23 cellular contexts compared by ENCODE assay signal in the genomic region with DNA sequence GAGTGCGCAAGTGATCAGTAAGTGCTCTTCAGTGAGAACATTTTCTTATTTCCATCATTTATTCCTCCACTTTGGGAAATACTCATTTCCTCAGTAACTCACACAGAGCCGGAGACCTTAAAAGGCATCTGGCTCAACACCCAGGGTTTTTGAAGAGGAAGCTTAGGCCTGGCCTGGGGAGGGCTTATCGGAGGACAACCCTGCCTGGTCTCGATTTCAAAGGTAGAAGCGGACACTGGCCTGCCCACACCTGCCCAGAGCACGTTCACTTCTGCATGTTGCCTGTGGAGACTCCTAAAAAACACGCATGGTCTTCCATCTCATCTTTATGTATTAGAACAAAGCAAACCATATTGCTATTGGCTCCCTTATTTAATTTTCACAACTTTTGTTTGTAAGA. TPM values are rescaled to one million over a fixed set of nuclear protein-coding genes. Genes with fewer than 3 reads are reported as not detected.
DNase-seq lines count a peak whose midpoint lies in the region; ATAC-seq and TF ChIP-seq lines count a peak whose summit lies in the region.
"Had no signal": no experiment of that assay in that cellular context is flagged by ENCODE, and none has a peak within 500 bp of the region (broad histone marks: within the 10 kb centered on the region; RNA-seq: fewer than 3 reads in every experiment).

No MANE protein-coding gene starts in this region.

- H3K27ac Mint-ChIP-seq in activated CD4-positive, alpha-beta T cell treated with anti-CD3 and anti-CD28 coated beads, Interleukin-2, amount 10 ng/mL, durations not matched to agents 7 days and 5 days: peak overlapping the region; percentile 84
- H3K27ac Mint-ChIP-seq in H9: peak overlapping the region; percentile 29 to 94 (median 73); a peak in 5 of 7 replicates
- H3K27ac Mint-ChIP-seq in brain: peak overlapping the region in 4 of 5 experiments; percentile 20 to 57 (median 55)
- H3K27ac Mint-ChIP-seq: activated naive CD4-positive, alpha-beta T cell treated with anti-CD3 and anti-CD28 coated beads, Interleukin-2, amount 50 U/mL, for 24 hours; B cell had no signal

- no peak overlapping the region for H2BK12ac ChIP-seq in H9 (ENCODE audit: insufficient read length, low read depth, low read length)

- no peak overlapping the region for H3K23ac ChIP-seq in H9 (ENCODE audit: insufficient read length, low read depth, low read length)

- no peak for TF ChIP-seq CTCF in H9 (conservative IDR thresholded peaks at IDR 0.05)
- TF ChIP-seq CTCF in brain (conservative IDR thresholded peaks at IDR 0.05): no peak
- no peak for TF ChIP-seq CTCF in osteoblast (IDR thresholded peaks at IDR 0.05; ENCODE audit: extremely low read depth, low read depth, low read length)

- H4K91ac ChIP-seq in H9 (ENCODE audit: insufficient read length, low read depth, low read length): no peak overlapping the region

- H2BK120ac ChIP-seq in H9 (ENCODE audit: low read depth, low read length, poor library complexity, severe bottlenecking): no peak overlapping the region

- DNase-seq in activated CD4-positive, alpha-beta T cell treated with anti-CD3 and anti-CD28 coated beads, Interleukin-2, amount 10 ng/mL, durations not matched to agents 7 days and 5 days: no peak
- no peak for DNase-seq in activated CD4-positive, alpha-beta T cell treated with anti-CD3 and anti-CD28 coated beads, Interleukin-2, amount 50 U/mL, for 4 hours
- DNase-seq in H9: no peak
- peak; percentile 59 for DNase-seq in osteoblast (ENCODE audit: insufficient read length, low spot score, missing footprints)
- DNase-seq in stimulated activated CD4-positive, alpha-beta T cell treated with anti-CD3 and anti-CD28 coated beads, Interleukin-4, amount 100 ng/mL, for 1 hour: no peak
- DNase-seq: activated T-cell treated with anti-CD3 and anti-CD28 coated beads, Interleukin-2, amount 50 U/mL, for 4 hours; central memory CD4-positive, alpha-beta T cell; DMS153; left ventricle myocardium inferior; NCI-H146; NCI-H2107; nucleus accumbens; stimulated activated CD8-positive, alpha-beta memory T cell treated with anti-CD3 and anti-CD28 coated beads, Interleukin-4, amount 100 ng/mL, for 48 hours; T1000 had no signal

- no peak overlapping the region for H2BK5ac ChIP-seq in H9 (ENCODE audit: insufficient read length, low read length)

- H4K5ac ChIP-seq in H9 (ENCODE audit: insufficient read length, low read depth, low read length): no peak overlapping the region

- no peak overlapping the region for H3K4me3 Mint-ChIP-seq in activated CD4-positive, alpha-beta T cell treated with anti-CD3 and anti-CD28 coated beads, Interleukin-2, amount 10 ng/mL, durations not matched to agents 7 days and 5 days
- H3K4me3 Mint-ChIP-seq in H9 (no peak overlapping the region), brain (no peak overlapping the region)
- H3K4me3 Mint-ChIP-seq: activated naive CD4-positive, alpha-beta T cell treated with anti-CD3 and anti-CD28 coated beads, Interleukin-2, amount 50 U/mL, for 24 hours; activated T-cell treated with anti-CD3 and anti-CD28 coated beads, Interleukin-2, amount 50 U/mL, for 4 hours; B cell had no signal

- H3K36me3 ChIP-seq in osteoblast (ENCODE audit: insufficient read depth, low read length): no peaks in the 10 kb centered on the region
- H3K36me3 ChIP-seq: gastroesophageal sphincter, left ventricle myocardium inferior, stomach, tibial nerve had no signal

- ATAC-seq in HG03565 (IDR thresholded peaks at IDR 0.05; ENCODE audit: unreplicated experiment) (no peak), GM21423 (IDR thresholded peaks at IDR 0.05; ENCODE audit: unreplicated experiment) (no peak)
- ATAC-seq: gastroesophageal sphincter, HepG2 had no signal

- no peak overlapping the region for H2BK20ac ChIP-seq in H9 (ENCODE audit: low read depth, low read length, poor library complexity, severe bottlenecking)

- H3K27ac ChIP-seq in H9 (ENCODE audit: insufficient read length, low read depth, low read length): no peak overlapping the region
- no peak overlapping the region for H3K27ac ChIP-seq in osteoblast (ENCODE audit: low read depth, low read length)
- H3K27ac ChIP-seq: gastroesophageal sphincter, left ventricle myocardium inferior, tibial nerve had no signal

- H3K14ac ChIP-seq in H9 (ENCODE audit: insufficient read depth, low read length): no peak overlapping the region

- no peaks in the 10 kb centered on the region; the same call in 1 of the 2 replicates for H3K4me1 ChIP-seq in H9 (ENCODE audit: insufficient read depth, low read length)
- peaks cover 5% of the 10 kb centered on the region for H3K4me1 ChIP-seq in osteoblast (ENCODE audit: insufficient read depth, low read length)
- H3K4me1 ChIP-seq: gastroesophageal sphincter had no signal

- H3K27me3 Mint-ChIP-seq in activated CD4-positive, alpha-beta T cell treated with anti-CD3 and anti-CD28 coated beads, Interleukin-2, amount 10 ng/mL, durations not matched to agents 7 days and 5 days: no peaks in the 10 kb centered on the region
- no peaks in the 10 kb centered on the region for H3K27me3 Mint-ChIP-seq in H9 (ENCODE audit: low read depth)
- no peaks in the 10 kb centered on the region for H3K27me3 Mint-ChIP-seq in brain
- H3K27me3 Mint-ChIP-seq: activated naive CD4-positive, alpha-beta T cell treated with anti-CD3 and anti-CD28 coated beads, Interleukin-2, amount 50 U/mL, for 24 hours; B cell had no signal

- no peak overlapping the region for H3K4me3 ChIP-seq in osteoblast (ENCODE audit: insufficient read depth, low read length)
- H3K4me3 ChIP-seq: gastroesophageal sphincter, left ventricle myocardium inferior, stomach, tibial nerve had no signal

- H2AK5ac ChIP-seq in H9 (ENCODE audit: insufficient read length, low read length): no peak overlapping the region

- H3K79me1 ChIP-seq in H9 (ENCODE audit: insufficient read depth, low read depth, low read length, poor library complexity, severe bottlenecking): no peaks in the 10 kb centered on the region

- no peak overlapping the region for H3T11ph ChIP-seq in H9 (ENCODE audit: low read length)

- H3K9me3 ChIP-seq in H9 (ENCODE audit: control insufficient read depth, low read depth, low read length) (no peaks in the 10 kb centered on the region), osteoblast (ENCODE audit: low read depth, low read length) (no peaks in the 10 kb centered on the region)
- H3K9me3 ChIP-seq: gastroesophageal sphincter, left ventricle myocardium inferior, stomach, tibial nerve had no signal

- H3K27me3 ChIP-seq in H9 (ENCODE audit: insufficient read depth, low read length): no peaks in the 10 kb centered on the region
- no peaks in the 10 kb centered on the region for H3K27me3 ChIP-seq in osteoblast (ENCODE audit: insufficient read depth, low read length)
- H3K27me3 ChIP-seq: gastroesophageal sphincter, stomach, tibial nerve had no signal

- H3K23me2 ChIP-seq in H9 (ENCODE audit: insufficient read length, low read depth, low read length, poor library complexity, severe bottlenecking): no peaks in the 10 kb centered on the region

- no peak overlapping the region for H3K4ac ChIP-seq in H9 (ENCODE audit: low read depth, low read length)

- H2AFZ ChIP-seq in H9 (ENCODE audit: low read length) (no peak overlapping the region), osteoblast (ENCODE audit: low read length) (no peak overlapping the region)

- no CpG with 5 or more reads among the region's 7 CpGs for WGBS in H9 (ENCODE audit: extremely low coverage, insufficient read length, low lambda C conversion rate)

- H2BK15ac ChIP-seq in H9 (ENCODE audit: low read depth, low read length): no peak overlapping the region

- H4K8ac ChIP-seq in H9 (replicated peaks; ENCODE audit: insufficient read length, low read depth, low read length): no peak overlapping the region

- no peak overlapping the region for H3K9ac ChIP-seq in H9 (ENCODE audit: extremely low read depth, insufficient read length, low read length)

- no peak overlapping the region for H3K18ac ChIP-seq in H9 (ENCODE audit: insufficient read length, low read depth, low read length)

- CTCF ChIA-PET in activated CD4-positive, alpha-beta T cell treated with anti-CD3 and anti-CD28 coated beads, Interleukin-2, amount 10 ng/mL, durations not matched to agents 7 days and 5 days (lab: Charles Lee): interaction anchor here (1.0 to 3.8 kb wide), 5 partner anchors 12 to 122 kb away, joined by 3 to 20 read pairs (median 3); partner anchors contain the start of genes FES and UNC45A

- POLR2A ChIA-PET in activated CD4-positive, alpha-beta T cell treated with anti-CD3 and anti-CD28 coated beads, Interleukin-2, amount 10 ng/mL, durations not matched to agents 7 days and 5 days (lab: Charles Lee): no interaction called here

- H3K79me2 ChIP-seq in H9 (ENCODE audit: insufficient read depth, low read length) (no peaks in the 10 kb centered on the region), osteoblast (ENCODE audit: insufficient read depth, low read length) (no peaks in the 10 kb centered on the region)

- H3K4me2 ChIP-seq in H9 (ENCODE audit: insufficient read depth, insufficient read length, low read length): no peak overlapping the region
- no peak overlapping the region for H3K4me2 ChIP-seq in osteoblast (ENCODE audit: insufficient read depth, low read length)

- H3K4me1 Mint-ChIP-seq in activated CD4-positive, alpha-beta T cell treated with anti-CD3 and anti-CD28 coated beads, Interleukin-2, amount 10 ng/mL, durations not matched to agents 7 days and 5 days: peaks cover 87% of the 10 kb centered on the region
- H3K4me1 Mint-ChIP-seq in H9: peaks cover 34 to 47% of the 10 kb centered on the region in 2 experiments
- peaks cover 43% of the 10 kb centered on the region for H3K4me1 Mint-ChIP-seq in brain

- H3K36me3 Mint-ChIP-seq in activated CD4-positive, alpha-beta T cell treated with anti-CD3 and anti-CD28 coated beads, Interleukin-2, amount 10 ng/mL, durations not matched to agents 7 days and 5 days (ENCODE audit: low read depth): peaks cover 75% of the 10 kb centered on the region
- H3K36me3 Mint-ChIP-seq in H9 (ENCODE audit: insufficient read depth in 1 of 3, low read depth in 3 of 3): peaks cover 10 to 69% (median 61%) of the 10 kb centered on the region in 3 experiments; a peak in 6 of 7 replicates
- H3K36me3 Mint-ChIP-seq in brain: no peaks in the 10 kb centered on the region

- H3K9me3 Mint-ChIP-seq in activated CD4-positive, alpha-beta T cell treated with anti-CD3 and anti-CD28 coated beads, Interleukin-2, amount 10 ng/mL, durations not matched to agents 7 days and 5 days: no peaks in the 10 kb centered on the region
- H3K9me3 Mint-ChIP-seq in H9: no peaks in the 10 kb centered on the region
- H3K9me3 Mint-ChIP-seq in brain: no peaks in the 10 kb centered on the region
- H3K9me3 Mint-ChIP-seq: activated naive CD4-positive, alpha-beta T cell treated with anti-CD3 and anti-CD28 coated beads, Interleukin-2, amount 50 U/mL, for 24 hours; activated T-cell treated with anti-CD3 and anti-CD28 coated beads, Interleukin-2, amount 50 U/mL, for 4 hours had no signal

- H3K56ac ChIP-seq in H9 (ENCODE audit: insufficient read length, low read depth, low read length): no peak overlapping the region

- no peaks in the 10 kb centered on the region for H4K20me1 ChIP-seq in H9 (ENCODE audit: control insufficient read depth, insufficient read depth, insufficient read length)
- H4K20me1 ChIP-seq in osteoblast (ENCODE audit: insufficient read depth, low read length): no peaks in the 10 kb centered on the region

RNA-seq across cellular contexts. Expression of gene FURIN, which starts 55.5 kb away (rescaled TPM):
- 100 to 1,000 TPM; 148 to 153 TPM for total RNA-seq in activated CD4-positive, alpha-beta T cell treated with anti-CD3 and anti-CD28 coated beads, Interleukin-2, amount 10 ng/mL, durations not matched to agents 7 days and 5 days
- total RNA-seq in H9 (2021): 35.1 and 35.7 TPM in 2 replicates
- polyA plus RNA-seq in brain (ENCODE audit: insufficient read depth, low read depth, low replicate concordance): 22.9 TPM
- total RNA-seq in osteoblast: 39.1 and 42.7 TPM in 2 replicates
